ENCODE assay signal across 8 cellular contexts in genomic region chr2:147082850-147083522, GRCh38.
DNase-seq lines count a peak whose midpoint lies in the region; ATAC-seq, FAIRE-seq and TF ChIP-seq lines count a peak whose summit lies in the region.

No MANE protein-coding gene starts in this region.

- no peak overlapping the region for H3K27ac ChIP-seq in neural progenitor cell

- ATAC-seq in GM19351 (IDR thresholded peaks at IDR 0.05; ENCODE audit: unreplicated experiment) (peak; percentile 93), HG03442 (IDR thresholded peaks at IDR 0.05; ENCODE audit: unreplicated experiment) (peak; percentile 80)

- H3K27ac Mint-ChIP-seq in neural progenitor cell, result no peak overlapping the region

- no peaks in the 10 kb centered on the region for H3K79me2 ChIP-seq in neural progenitor cell (ENCODE audit: low read depth)

- no peaks in the 10 kb centered on the region for H3K9me3 ChIP-seq in neural progenitor cell (ENCODE audit: low read depth)

- H3K4me2 ChIP-seq in neural progenitor cell, result no peak overlapping the region

- H2AFZ ChIP-seq in neural progenitor cell (replicated peaks), result no peak overlapping the region

- no peaks in the 10 kb centered on the region for H3K27me3 ChIP-seq in neural progenitor cell

- H3K9me3 Mint-ChIP-seq in neural progenitor cell, result no peaks in the 10 kb centered on the region

- H3K4me3 Mint-ChIP-seq in neural progenitor cell, result no peak overlapping the region

- peaks cover 2% of the 10 kb centered on the region for H3K27me3 Mint-ChIP-seq in neural progenitor cell (ENCODE audit: insufficient read depth, low read depth)

- H3K4me1 Mint-ChIP-seq in neural progenitor cell, result no peaks in the 10 kb centered on the region

- FAIRE-seq in D721Med (lab: Jason Lieb, UNC), result peak; percentile 90

- TF ChIP-seq CTCF in D721Med (IDR thresholded peaks at IDR 0.05; ENCODE audit: insufficient read depth, missing control alignments) (peak; percentile 97), neural progenitor cell (IDR thresholded peaks at IDR 0.05) (peak; percentile 93)

- H4K20me1 ChIP-seq in neural progenitor cell (ENCODE audit: low read depth), result no peaks in the 10 kb centered on the region

- peak; percentile 12 for DNase-seq in D721Med (ENCODE audit: insufficient read length, low spot score)
- DNase-seq in NCI-H748 treated with DMSO at 0.1 percent for 48 hours (lab: John Stamatoyannopoulos, UW), result peak; percentile 12
- peak; percentile 20 for DNase-seq in activated CD8-positive, alpha-beta memory T cell treated with anti-CD3 and anti-CD28 coated beads, Interleukin-2, amount 50 U/mL, for 4 hours
- peak; percentile 71 for DNase-seq in fibroblast of peridontal ligament (ENCODE audit: extremely low read depth)
- peak; percentile 77 for DNase-seq in neural progenitor cell (ENCODE audit: low spot score)
- DNase-seq in ureter (ENCODE audit: low spot score), result peak; percentile 53

- no peak overlapping the region for H3K9ac ChIP-seq in neural progenitor cell

- H3K4me1 ChIP-seq in neural progenitor cell, result no peaks in the 10 kb centered on the region

- no peaks in the 10 kb centered on the region for H3K36me3 Mint-ChIP-seq in neural progenitor cell

- no peak overlapping the region for H3K4me3 ChIP-seq in neural progenitor cell

- no peaks in the 10 kb centered on the region for H3F3A ChIP-seq in neural progenitor cell (ENCODE audit: low read depth)

- H3K36me3 ChIP-seq in neural progenitor cell, result no peaks in the 10 kb centered on the region

Comparison
In these comparisons a context has a peak if more than half of its experiments do, and no peak if none do; other contexts are left out.
1. DNase-seq: peak in every context shown above with its lines; median percentile 77 in neural progenitor cell; 71 in fibroblast of peridontal ligament; 53 in ureter; 20 in activated CD8-positive, alpha-beta memory T cell treated with anti-CD3 and anti-CD28 coated beads, Interleukin-2, amount 50 U/mL, for 4 hours; 12 in D721Med; 12 in NCI-H748 treated with DMSO at 0.1 percent for 48 hours.